24 cellular contexts compared by ENCODE assay signal in the genomic region with DNA sequence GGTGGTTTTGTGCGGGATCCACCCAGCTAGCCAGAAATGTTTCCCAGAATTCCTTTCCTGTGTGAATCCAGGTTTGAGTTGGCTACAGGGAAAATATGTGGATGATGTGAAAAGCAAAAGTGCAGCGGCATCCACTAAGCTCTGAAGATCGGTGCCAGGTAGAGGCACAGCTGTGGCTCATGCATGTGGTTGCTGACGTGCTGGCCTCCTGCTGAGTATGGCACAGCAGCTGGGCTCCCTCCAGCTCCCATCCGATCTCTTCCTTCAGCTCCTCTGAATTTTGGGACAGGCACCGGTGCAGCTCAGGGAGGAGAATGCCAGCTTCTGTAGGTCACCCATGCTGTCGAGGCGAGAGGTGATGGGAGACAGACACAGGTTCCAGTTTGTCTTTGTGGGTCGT.
"Had no signal": no experiment of that assay in that cellular context is flagged by ENCODE, and none has a peak within 500 bp of the region (broad histone marks: within the 10 kb centered on the region; RNA-seq: fewer than 3 reads in every experiment).

No MANE protein-coding gene starts in this region.

- H3K36me3 ChIP-seq: heart right ventricle, thyroid gland, upper lobe of right lung had no signal

- H3K4me3 Mint-ChIP-seq: activated CD4-positive, alpha-beta memory T cell treated with anti-CD3 and anti-CD28 coated beads, Interleukin-2, amount 10 ng/mL, durations not matched to agents 7 days and 5 days; activated CD4-positive, alpha-beta T cell treated with anti-CD3 and anti-CD28 coated beads, Interleukin-2, amount 10 ng/mL, durations not matched to agents 24 days and 14 days; activated naive CD4-positive, alpha-beta T cell treated with anti-CD3 and anti-CD28 coated beads, Interleukin-2, amount 10 ng/mL, durations not matched to agents 7 days and 5 days; dendritic cell treated with granulocyte-macrophage colony-stimulating factor and Interleukin-4, amounts not matched to agents 40 ng/mL and 50 ng/mL, for 4 days; naive thymus-derived CD8-positive, alpha-beta T cell; stimulated activated naive CD8-positive, alpha-beta T cell treated with anti-CD3 and anti-CD28 coated beads, Interleukin-15, Interleukin-2, amounts not matched to agents 100 ng/mL and 50 ng/mL, for 24 hours had no signal

- FAIRE-seq: endometrium, keratinocyte had no signal

- ATAC-seq: activated CD4-positive, CD25-positive, alpha-beta regulatory T cell treated with anti-CD3 and anti-CD28 coated beads, Interleukin-2, amount 50 U/mL, for 24 hours; body of pancreas; naive thymus-derived CD8-positive, alpha-beta T cell; upper lobe of right lung had no signal

- H3K27ac ChIP-seq: body of pancreas, heart right ventricle, thyroid gland, upper lobe of right lung had no signal

- H3K4me3 ChIP-seq: body of pancreas, heart right ventricle, lung, thyroid gland, upper lobe of right lung had no signal

- H3K27ac Mint-ChIP-seq: activated CD4-positive, alpha-beta memory T cell treated with anti-CD3 and anti-CD28 coated beads, Interleukin-2, amount 10 ng/mL, durations not matched to agents 7 days and 5 days; activated CD4-positive, alpha-beta T cell treated with anti-CD3 and anti-CD28 coated beads, Interleukin-2, amount 10 ng/mL, durations not matched to agents 24 days and 14 days; activated naive CD4-positive, alpha-beta T cell treated with anti-CD3 and anti-CD28 coated beads, Interleukin-2, amount 10 ng/mL, durations not matched to agents 7 days and 5 days; dendritic cell treated with granulocyte-macrophage colony-stimulating factor and Interleukin-4, amounts not matched to agents 40 ng/mL and 50 ng/mL, for 4 days; progenitor cell of endocrine pancreas; stimulated activated naive CD8-positive, alpha-beta T cell treated with anti-CD3 and anti-CD28 coated beads, Interleukin-15, Interleukin-2, amounts not matched to agents 100 ng/mL and 50 ng/mL, for 24 hours had no signal

- H3K4me1 ChIP-seq: body of pancreas, heart right ventricle, thyroid gland, upper lobe of right lung had no signal

- H3K27me3 ChIP-seq: body of pancreas, thyroid gland, upper lobe of right lung had no signal

- DNase-seq: activated CD4-positive, alpha-beta memory T cell treated with anti-CD3 and anti-CD28 coated beads, Interleukin-2, amount 10 ng/mL, durations not matched to agents 7 days and 5 days; activated CD4-positive, alpha-beta T cell treated with anti-CD3 and anti-CD28 coated beads, Interleukin-2, amount 10 ng/mL, durations not matched to agents 24 days and 14 days; activated effector memory CD4-positive, alpha-beta T cell treated with anti-CD3 and anti-CD28 coated beads, Interleukin-2, amount 50 U/mL, for 16 hours; activated naive CD4-positive, alpha-beta T cell treated with anti-CD3 and anti-CD28 coated beads, Interleukin-2, amount 10 ng/mL, durations not matched to agents 7 days and 5 days; anterior cingulate cortex; body of pancreas; caudate nucleus; effector CD4-positive, alpha-beta T cell; foreskin fibroblast; naive thymus-derived CD8-positive, alpha-beta T cell; retina; stimulated activated CD4-positive, alpha-beta T cell treated with anti-CD3 and anti-CD28 coated beads, Interleukin-12 subunit alpha, Interleukin-12 subunit beta, amount 100 ng/mL, for 4 hours; stimulated activated CD4-positive, alpha-beta T cell treated with anti-CD3 and anti-CD28 coated beads, Interleukin-4, amount 100 ng/mL, for 4 hours; substantia nigra; thyroid gland; upper lobe of right lung had no signal
